13 cellular contexts compared by ENCODE assay signal in the genomic region with DNA sequence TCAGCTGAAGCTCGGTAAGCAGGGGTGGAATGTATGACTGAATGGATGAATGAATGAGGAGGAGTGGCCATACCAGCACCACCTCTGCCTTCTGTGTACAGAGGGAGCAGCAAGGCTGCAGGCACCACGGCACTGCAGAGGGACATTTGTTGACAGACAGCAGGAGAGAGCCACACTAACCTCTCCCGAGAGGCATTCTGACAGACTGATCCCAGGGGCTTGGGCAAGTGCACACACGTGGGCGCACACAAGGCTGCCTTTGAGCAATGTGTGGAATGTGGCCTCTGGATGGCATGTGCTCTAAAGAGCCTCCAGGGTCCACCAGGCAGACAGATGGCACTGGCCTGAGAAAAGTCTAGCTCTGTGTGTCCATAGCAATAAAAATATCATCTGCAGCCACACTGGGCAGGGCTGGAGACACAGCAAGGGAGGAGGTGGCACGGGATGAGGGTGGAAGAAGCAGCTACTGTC.
DNase-seq lines count a peak whose midpoint lies in the region; ATAC-seq, FAIRE-seq and TF ChIP-seq lines count a peak whose summit lies in the region.
"Had no signal": no experiment of that assay in that cellular context is flagged by ENCODE, and none has a peak within 500 bp of the region (broad histone marks: within the 10 kb centered on the region; RNA-seq: fewer than 3 reads in every experiment).

No MANE protein-coding gene starts in this region.

- peak overlapping the region in 3 of 11 experiments; percentile 4 to 10 (median 4); a peak in 4 of 22 replicates for H3K9ac ChIP-seq in BLaER1 treated with 17β-estradiol and CSF1 and Interleukin-3, amounts not matched to agents 10 nM and 100 nM
- H3K9ac ChIP-seq in mammary epithelial cell (ENCODE audit: insufficient read depth, low read length): no peak overlapping the region

- H2AFZ ChIP-seq in mammary epithelial cell (ENCODE audit: low read depth, low read length): peak overlapping the region; percentile 96

- H3K4me3 ChIP-seq in BLaER1 treated with 17β-estradiol and CSF1 and Interleukin-3, amounts not matched to agents 10 nM and 100 nM: no peak overlapping the region
- H3K4me3 ChIP-seq in mammary epithelial cell (replicated peaks in 1 of 3; ENCODE audit: insufficient read depth in 1 of 3, low read depth in 2 of 3, low read length in 3 of 3) (no peak overlapping the region), mucosa of descending colon (no peak overlapping the region)

- ATAC-seq in mucosa of descending colon: peak; percentile 34
- no peak for ATAC-seq in GM21717 (IDR thresholded peaks at IDR 0.05; ENCODE audit: unreplicated experiment)
- ATAC-seq in GM18873 (IDR thresholded peaks at IDR 0.05; ENCODE audit: low FRiP score, unreplicated experiment): no peak
- no peak for ATAC-seq in GM18870 (IDR thresholded peaks at IDR 0.05; ENCODE audit: unreplicated experiment)

- H3K4me1 ChIP-seq in BLaER1 treated with 17β-estradiol and CSF1 and Interleukin-3, amounts not matched to agents 10 nM and 100 nM: peaks cover 0 to 23% (median 13%) of the 10 kb centered on the region in 10 experiments; a peak in 15 of 20 replicates
- H3K4me1 ChIP-seq in mammary epithelial cell (ENCODE audit: insufficient read depth, low read length) (peaks cover 13% of the 10 kb centered on the region), mucosa of descending colon (ENCODE audit: low read depth) (no peaks in the 10 kb centered on the region)

- CTCF ChIA-PET in mammary epithelial cell (lab: Charles Lee; ENCODE audit: low non-redundant PET): no interaction called here

- WGBS in mammary epithelial cell (ENCODE audit: low coverage, missing lambda C conversion rate): 3% methylated on average over 4 of the region's 6 CpGs

- no peaks in the 10 kb centered on the region for H3K27me3 ChIP-seq in BLaER1 treated with 17β-estradiol and CSF1 and Interleukin-3, amounts not matched to agents 10 nM and 100 nM
- no peaks in the 10 kb centered on the region for H3K27me3 ChIP-seq in mammary epithelial cell (ENCODE audit: insufficient read depth, low read length)

- H3K4me2 ChIP-seq in BLaER1 treated with 17β-estradiol and CSF1 and Interleukin-3, amounts not matched to agents 10 nM and 100 nM: peak overlapping the region in 8 of 11 experiments; percentile 18 to 73 (median 54); a peak in 16 of 22 replicates
- peak overlapping the region; percentile 72 for H3K4me2 ChIP-seq in mammary epithelial cell (ENCODE audit: insufficient read depth, low read depth, low read length)

- H3K27ac ChIP-seq in BLaER1 treated with 17β-estradiol and CSF1 and Interleukin-3, amounts not matched to agents 10 nM and 100 nM: peak overlapping the region in 4 of 11 experiments; percentile 21 to 45 (median 34); a peak in 3 of 22 replicates
- peak overlapping the region; percentile 28 for H3K27ac ChIP-seq in mammary epithelial cell (ENCODE audit: insufficient read depth, low read depth, low read length)

- in situ Hi-C loops in mammary epithelial cell (cut with MboI; ENCODE audit: low sequenced_read_pairs in 2 of 2): no loop called here

- DNase-seq in HTR-8/SVneo (ENCODE audit: insufficient read length, low spot score): peak; percentile 23
- peak; percentile 59 for DNase-seq in mammary epithelial cell
- no peak for DNase-seq in mucosa of descending colon
- DNase-seq in NCI-H526 treated with DMSO at 0.1 percent for 48 hours (lab: John Stamatoyannopoulos, UW): no peak
- DNase-seq: activated CD4-positive, alpha-beta memory T cell treated with anti-CD3 and anti-CD28 coated beads for 36 hours; DMS79; effector CD8-positive, alpha-beta T cell; nucleus accumbens; SHP77 had no signal

- no peak for TF ChIP-seq CTCF in mammary epithelial cell (conservative IDR thresholded peaks at IDR 0.05 in 1 of 2, IDR thresholded peaks at IDR 0.05 in 1 of 2; ENCODE audit: extremely low read depth in 1 of 2, insufficient read depth in 1 of 2, low read depth in 1 of 2, low read length in 2 of 2)
- no peak for TF ChIP-seq CTCF in mucosa of descending colon (IDR thresholded peaks at IDR 0.05)

- BruUV-seq in mammary epithelial cell (replicated peaks; lab: Mats Ljungman, UMichigan): no TSS peak

- no peaks in the 10 kb centered on the region for H3K36me3 ChIP-seq in BLaER1 treated with 17β-estradiol and CSF1 and Interleukin-3, amounts not matched to agents 10 nM and 100 nM
- H3K36me3 ChIP-seq in mammary epithelial cell (ENCODE audit: insufficient read depth, low read length): no peaks in the 10 kb centered on the region
- no peaks in the 10 kb centered on the region for H3K36me3 ChIP-seq in mucosa of descending colon (ENCODE audit: low read depth)

- H3K9me3 ChIP-seq in BLaER1 treated with 17β-estradiol and CSF1 and Interleukin-3, amounts not matched to agents 10 nM and 100 nM (replicated peaks in 1 of 11): peaks cover 0 to 5% (median 0%) of the 10 kb centered on the region in 11 experiments; a peak in 1 of 22 replicates
- H3K9me3 ChIP-seq in mammary epithelial cell (replicated peaks; ENCODE audit: insufficient read depth, low read length) (no peaks in the 10 kb centered on the region), mucosa of descending colon (no peaks in the 10 kb centered on the region)

- FAIRE-seq in HTR-8/SVneo (lab: Jason Lieb, UNC): peak; percentile 78

- H4K20me1 ChIP-seq in BLaER1 treated with 17β-estradiol and CSF1 and Interleukin-3, amounts not matched to agents 10 nM and 100 nM: no peaks in the 10 kb centered on the region
- H4K20me1 ChIP-seq in mammary epithelial cell (ENCODE audit: insufficient read depth, low read length): no peaks in the 10 kb centered on the region

- dilution Hi-C loops in mammary epithelial cell (cut with HindIII; ENCODE audit: low sequenced_read_pairs): no loop called here

- H3K79me2 ChIP-seq in mammary epithelial cell (ENCODE audit: insufficient read depth, low read length): no peaks in the 10 kb centered on the region

- intact Hi-C loops in mammary epithelial cell (cut with micrococcal nuclease): loop anchor here (5.0 kb wide), 2 partner anchors 47 to 162 kb away; no protein-coding TSS in a partner anchor
- intact Hi-C loops in mucosa of descending colon (cut with DNase I, micrococcal nuclease): no loop called here

Comparison
In these comparisons a context has a peak if more than half of its experiments do, and no peak if none do; other contexts are left out.
1. DNase-seq: peak in HTR-8/SVneo (single experiment) and mammary epithelial cell (single experiment); none in mucosa of descending colon (0 of 3) and NCI-H526 treated with DMSO at 0.1 percent for 48 hours (single experiment).